In genomic region chr6:157644043-157644810, GRCh38 we compare ENCODE assay signal across 8 cellular contexts.
A peak's percentile ranks its signal among the peaks of the same experiment; 100 is the strongest.
DNase-seq lines count a peak whose midpoint lies in the region; ATAC-seq, FAIRE-seq and TF ChIP-seq lines count a peak whose summit lies in the region.

No MANE protein-coding gene starts in this region.

- H3K9ac ChIP-seq in Karpas-422 (ENCODE audit: low read length) (no peak overlapping the region), kidney (ENCODE audit: low read length in 2 of 2) (no peak overlapping the region)

- H3K9me2 ChIP-seq in Karpas-422 (replicated peaks; ENCODE audit: insufficient read depth, low read length), result no peaks in the 10 kb centered on the region

- H3K27me3 ChIP-seq in Karpas-422 (ENCODE audit: low read length) (no peaks in the 10 kb centered on the region), vagina (no peaks in the 10 kb centered on the region), small intestine (ENCODE audit: control insufficient read depth in 2 of 2, insufficient read depth in 2 of 2, low read length in 2 of 2) (no peaks in the 10 kb centered on the region)

- H3K27ac ChIP-seq in Karpas-422 (ENCODE audit: low read length) (no peak overlapping the region), kidney (ENCODE audit: low read depth in 2 of 2, low read length in 2 of 2) (no peak overlapping the region), vagina (no peak overlapping the region), small intestine (ENCODE audit: low read depth in 1 of 2, low read length in 1 of 2) (no peak overlapping the region)

- ATAC-seq in HG02981 (IDR thresholded peaks at IDR 0.05; ENCODE audit: unreplicated experiment) (no peak), HG02798 (IDR thresholded peaks at IDR 0.05; ENCODE audit: poor library complexity, unreplicated experiment) (no peak)

- H3K27me3 Mint-ChIP-seq in activated T-cell treated with anti-CD3 and anti-CD28 coated beads, Interleukin-2, amount 50 U/mL, for 24 hours, result no peaks in the 10 kb centered on the region

- no peak overlapping the region for H2AFZ ChIP-seq in Karpas-422 (ENCODE audit: low read length)

- WGBS in small intestine, 3 donors, result 81 to 95% (median 93%) methylated on average over 13 of the region's 13 CpGs

- TF ChIP-seq POLR2A in vagina (IDR thresholded peaks at IDR 0.05), result no peak

- no peak for FAIRE-seq in kidney (lab: Jason Lieb, UNC)
- FAIRE-seq in small intestine (lab: Jason Lieb, UNC), result no peak

- TF ChIP-seq CTCF in kidney (IDR thresholded peaks at IDR 0.05; ENCODE audit: borderline replicate concordance, extremely low read depth, insufficient read depth) (peak; percentile 9), vagina (IDR thresholded peaks at IDR 0.05) (no peak)

- peaks cover 8% of the 10 kb centered on the region for H3K4me1 Mint-ChIP-seq in activated T-cell treated with anti-CD3 and anti-CD28 coated beads, Interleukin-2, amount 50 U/mL, for 24 hours (ENCODE audit: low read depth)

- H3K9me3 ChIP-seq in Karpas-422 (ENCODE audit: low read length) (no peaks in the 10 kb centered on the region), kidney (ENCODE audit: control insufficient read depth in 1 of 2, low read length in 2 of 2) (no peaks in the 10 kb centered on the region), vagina (no peaks in the 10 kb centered on the region), small intestine (ENCODE audit: control insufficient read depth, low read depth) (no peaks in the 10 kb centered on the region)

- DNase-seq in AG08396 (ENCODE audit: low spot score) (peak; percentile 49), Karpas-422 (peak; percentile 49), kidney (no peak), vagina (ENCODE audit: extremely low spot score in 2 of 2) (no peak), small intestine (no peak)
- peak; percentile 54 for DNase-seq in activated T-cell treated with anti-CD3 and anti-CD28 coated beads, Interleukin-2, amount 50 U/mL, for 24 hours

- H3K4me1 ChIP-seq in Karpas-422 (ENCODE audit: low read length) (no peaks in the 10 kb centered on the region), kidney (ENCODE audit: control insufficient read depth in 1 of 2, insufficient read depth in 1 of 2, low read depth in 1 of 2, low read length in 2 of 2) (no peaks in the 10 kb centered on the region), vagina (no peaks in the 10 kb centered on the region), small intestine (ENCODE audit: control insufficient read depth in 2 of 2, insufficient read depth in 1 of 2, low read depth in 1 of 2, low read length in 1 of 2) (no peaks in the 10 kb centered on the region)

- intact Hi-C loops in kidney (cut with DNase I) (no loop called here), vagina (cut with DNase I) (no loop called here)

- no peaks in the 10 kb centered on the region for H3K36me3 Mint-ChIP-seq in activated T-cell treated with anti-CD3 and anti-CD28 coated beads, Interleukin-2, amount 50 U/mL, for 24 hours (ENCODE audit: low read depth)

- H3K27ac Mint-ChIP-seq in activated T-cell treated with anti-CD3 and anti-CD28 coated beads, Interleukin-2, amount 50 U/mL, for 24 hours, result no peak overlapping the region

- no peaks in the 10 kb centered on the region for H4K20me1 ChIP-seq in Karpas-422 (ENCODE audit: insufficient read depth, low read depth, low read length)

- H3K4me3 ChIP-seq in Karpas-422 (ENCODE audit: low read length) (no peak overlapping the region), kidney (ENCODE audit: low read length in 2 of 2) (no peak overlapping the region), vagina (no peak overlapping the region), small intestine (ENCODE audit: low read depth in 1 of 2, low read length in 2 of 2) (no peak overlapping the region)

- no peak overlapping the region for H3K4me2 ChIP-seq in Karpas-422 (ENCODE audit: low read depth, low read length, poor library complexity, severe bottlenecking)

- no peaks in the 10 kb centered on the region for H3K9me3 Mint-ChIP-seq in activated T-cell treated with anti-CD3 and anti-CD28 coated beads, Interleukin-2, amount 50 U/mL, for 24 hours

- H3K4me3 Mint-ChIP-seq in activated T-cell treated with anti-CD3 and anti-CD28 coated beads, Interleukin-2, amount 50 U/mL, for 24 hours, result no peak overlapping the region

- no peaks in the 10 kb centered on the region for H3K36me3 ChIP-seq in Karpas-422 (ENCODE audit: insufficient read depth, low read length)
- peaks cover 0 to 11% of the 10 kb centered on the region in 2 donors for H3K36me3 ChIP-seq in kidney (ENCODE audit: control insufficient read depth in 1 of 2, insufficient read depth in 2 of 2, low read length in 2 of 2)
- no peaks in the 10 kb centered on the region for H3K36me3 ChIP-seq in vagina
- peaks cover 0 to 1% of the 10 kb centered on the region in 2 donors for H3K36me3 ChIP-seq in small intestine (ENCODE audit: control insufficient read depth in 2 of 2, insufficient read depth in 2 of 2, low read length in 2 of 2)

- H3K79me2 ChIP-seq in Karpas-422 (ENCODE audit: low read length), result no peaks in the 10 kb centered on the region

Comparison
In these comparisons a context has a peak if more than half of its experiments do, and no peak if none do; other contexts are left out.
1. DNase-seq: peak in AG08396 (single experiment), Karpas-422 (single experiment) and activated T-cell treated with anti-CD3 and anti-CD28 coated beads, Interleukin-2, amount 50 U/mL, for 24 hours (single experiment); none in kidney (single experiment), vagina (0 of 2) and small intestine (single experiment).